In genomic region chr2:47043142-47043890, GRCh38 we compare ENCODE assay signal across 1 cellular context.
TF ChIP-seq lines count a peak whose summit lies in the region.

No MANE protein-coding gene starts in this region.

TF ChIP-seq in HepG2, 621 proteins besides CTCF, POLR2A, EP300 and RAD21 (continued from another document and continues in another):
- TF ChIP-seq HMGXB3 (CRISPR knock-in tag; IDR thresholded peaks at IDR 0.05; ENCODE audit: borderline replicate concordance) = 0 out of 2 replicates have a peak, but pooled peaks have one; percentile 19
- no peak for TF ChIP-seq ZBTB8A (CRISPR knock-in tag; IDR thresholded peaks at IDR 0.05; ENCODE audit: borderline replicate concordance, low read depth)
- TF ChIP-seq ZNF891 (CRISPR knock-in tag; IDR thresholded peaks at IDR 0.05) = peak; percentile 88
- TF ChIP-seq THAP11 (CRISPR knock-in tag; IDR thresholded peaks at IDR 0.05) = peak; percentile 26; the same call in 1 of the 2 replicates
- TF ChIP-seq BCL3 (CRISPR knock-in tag; IDR thresholded peaks at IDR 0.05) = peak; percentile 34; the same call in 1 of the 2 replicates
- TF ChIP-seq ZNF24 (IDR thresholded peaks at IDR 0.05) = no peak
- TF ChIP-seq MYC (CRISPR knock-in tag; IDR thresholded peaks at IDR 0.05; ENCODE audit: borderline replicate concordance) = peak; percentile 34; the same call in 1 of the 2 replicates
- peak; percentile 32; the same call in 1 of the 2 replicates for TF ChIP-seq JUND (CRISPR knock-in tag; IDR thresholded peaks at IDR 0.05)
- TF ChIP-seq ZNF136 (CRISPR knock-in tag; IDR thresholded peaks at IDR 0.05; ENCODE audit: low read depth) = peak; percentile 54; the same call in 1 of the 2 replicates
- peak; percentile 88 for TF ChIP-seq ARID5B (CRISPR knock-in tag; IDR thresholded peaks at IDR 0.05)
- 0 out of 2 replicates have a peak, but pooled peaks have one; percentile 60 for TF ChIP-seq KLF11 (CRISPR knock-in tag; IDR thresholded peaks at IDR 0.05)
- TF ChIP-seq ZFP37 (CRISPR knock-in tag; IDR thresholded peaks at IDR 0.05; ENCODE audit: borderline replicate concordance) = 0 out of 2 replicates have a peak, but pooled peaks have one; percentile 15
- peak; percentile 73; the same call in 1 of the 2 replicates for TF ChIP-seq SOX5 (CRISPR knock-in tag; IDR thresholded peaks at IDR 0.05; ENCODE audit: borderline replicate concordance)
- no peak for TF ChIP-seq GRHL1 (CRISPR knock-in tag; conservative IDR thresholded peaks at IDR 0.05)
- peak; percentile 16 for TF ChIP-seq PHF5A (CRISPR knock-in tag; IDR thresholded peaks at IDR 0.05; ENCODE audit: low read depth, unreplicated experiment)
- peak; percentile 67; the same call in 1 of the 2 replicates for TF ChIP-seq ZNF430 (CRISPR knock-in tag; IDR thresholded peaks at IDR 0.05)
- no peak for TF ChIP-seq HOXA9 (CRISPR knock-in tag; IDR thresholded peaks at IDR 0.05; ENCODE audit: borderline replicate concordance)
- TF ChIP-seq FOXA3 (CRISPR knock-in tag; IDR thresholded peaks at IDR 0.05) = peak; percentile 51
- no peak for TF ChIP-seq RELA (CRISPR knock-in tag; IDR thresholded peaks at IDR 0.05)
- TF ChIP-seq THRA (CRISPR knock-in tag; IDR thresholded peaks at IDR 0.05; ENCODE audit: borderline replicate concordance) = peak; percentile 35; the same call in 1 of the 2 replicates
- 0 out of 2 replicates have a peak, but pooled peaks have one; percentile 42 for TF ChIP-seq ZNF224 (CRISPR knock-in tag; IDR thresholded peaks at IDR 0.05)
- TF ChIP-seq ZNF317 (CRISPR knock-in tag; IDR thresholded peaks at IDR 0.05) = peak; percentile 54; the same call in 1 of the 2 replicates
- peak; percentile 85; the same call in 1 of the 2 replicates for TF ChIP-seq ZNF441 (CRISPR knock-in tag; IDR thresholded peaks at IDR 0.05; ENCODE audit: borderline replicate concordance)
- TF ChIP-seq ZMYM3 (CRISPR knock-in tag; IDR thresholded peaks at IDR 0.05) = peak; percentile 44; the same call in 1 of the 2 replicates
- TF ChIP-seq ZNF276 (CRISPR knock-in tag; IDR thresholded peaks at IDR 0.05; ENCODE audit: low read depth) = 0 out of 2 replicates have a peak, but pooled peaks have one; percentile 55
- TF ChIP-seq ZNF790 (CRISPR knock-in tag; IDR thresholded peaks at IDR 0.05; ENCODE audit: borderline replicate concordance) = no peak
- peak; percentile 44; the same call in 1 of the 2 replicates for TF ChIP-seq AHDC1 (CRISPR knock-in tag; IDR thresholded peaks at IDR 0.05; ENCODE audit: borderline replicate concordance)
- TF ChIP-seq ZNF18 (CRISPR knock-in tag; IDR thresholded peaks at IDR 0.05; ENCODE audit: insufficient replicate concordance) = peak; percentile 54
- no peak for TF ChIP-seq CHD2 (IDR thresholded peaks at IDR 0.05; ENCODE audit: low read depth, low read length)
- TF ChIP-seq CENPBD1 (CRISPR knock-in tag; IDR thresholded peaks at IDR 0.05; ENCODE audit: borderline replicate concordance, low read depth) = no peak
- peak; percentile 48; the same call in 1 of the 2 replicates for TF ChIP-seq ISL2 (CRISPR knock-in tag; IDR thresholded peaks at IDR 0.05)
- TF ChIP-seq HIVEP1 (CRISPR knock-in tag; IDR thresholded peaks at IDR 0.05) = peak; percentile 40; the same call in 1 of the 2 replicates
